Comparison of ENCODE assay signal across 13 cellular contexts in the genomic region with DNA sequence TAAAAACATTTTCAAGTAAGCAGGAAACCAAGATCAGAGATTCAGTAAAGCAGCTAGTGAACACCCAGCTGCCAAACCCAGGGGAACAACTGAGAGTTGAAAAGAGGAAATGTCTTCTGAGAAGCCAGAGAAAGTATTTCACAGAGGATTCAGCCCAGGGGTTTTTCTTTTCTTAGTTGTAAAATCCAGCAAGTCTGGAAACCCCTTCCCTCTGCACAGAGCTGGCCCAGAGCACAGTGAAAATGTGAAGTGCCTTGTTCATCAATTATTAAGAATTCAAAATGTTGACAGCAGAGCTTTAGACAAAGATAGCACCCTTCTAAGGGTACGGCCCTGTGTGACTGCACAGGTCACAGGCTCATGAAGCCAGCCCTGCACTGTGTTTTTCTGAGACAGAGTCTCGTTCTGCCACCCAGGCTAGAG. TPM values are rescaled to one million over a fixed set of nuclear protein-coding genes. Genes with fewer than 3 reads are reported as not detected.
A peak's percentile ranks its signal among the peaks of the same experiment; 100 is the strongest.
DNase-seq lines count a peak whose midpoint lies in the region; ATAC-seq and TF ChIP-seq lines count a peak whose summit lies in the region.
"Had no signal": no experiment of that assay in that cellular context is flagged by ENCODE, and none has a peak within 500 bp of the region (broad histone marks: within the 10 kb centered on the region; RNA-seq: fewer than 3 reads in every experiment).

No MANE protein-coding gene starts in this region.

- POLR2A ChIA-PET in Caco-2 (lab: Charles Lee): no interaction called here

- H3K9me3 Mint-ChIP-seq in activated naive CD8-positive, alpha-beta T cell treated with anti-CD3 and anti-CD28 coated beads, Interleukin-2, amount 50 U/mL, for 24 hours: peaks cover 20% of the 10 kb centered on the region
- H3K9me3 Mint-ChIP-seq in Caco-2 (ENCODE audit: unreplicated experiment): peaks cover 10% of the 10 kb centered on the region

- no peaks in the 10 kb centered on the region for H3K9me3 ChIP-seq in Caco-2
- H3K9me3 ChIP-seq: tibial artery had no signal

- H3K27ac Mint-ChIP-seq in activated naive CD8-positive, alpha-beta T cell treated with anti-CD3 and anti-CD28 coated beads, Interleukin-2, amount 50 U/mL, for 24 hours: peak overlapping the region; percentile 41
- no peak overlapping the region for H3K27ac Mint-ChIP-seq in Caco-2 (ENCODE audit: unreplicated experiment)

- peaks cover 18% of the 10 kb centered on the region for H3K4me1 Mint-ChIP-seq in activated naive CD8-positive, alpha-beta T cell treated with anti-CD3 and anti-CD28 coated beads, Interleukin-2, amount 50 U/mL, for 24 hours
- no peaks in the 10 kb centered on the region for H3K4me1 Mint-ChIP-seq in Caco-2 (ENCODE audit: low read depth, unreplicated experiment)

- H3K36me3 Mint-ChIP-seq in activated naive CD8-positive, alpha-beta T cell treated with anti-CD3 and anti-CD28 coated beads, Interleukin-2, amount 50 U/mL, for 24 hours (ENCODE audit: low read depth): peaks cover 5% of the 10 kb centered on the region
- H3K36me3 Mint-ChIP-seq in Caco-2 (ENCODE audit: insufficient read depth, unreplicated experiment): no peaks in the 10 kb centered on the region

- ATAC-seq in GM21390 (IDR thresholded peaks at IDR 0.05; ENCODE audit: unreplicated experiment): peak; percentile 72
- peak; percentile 70 for ATAC-seq in HG03460 (IDR thresholded peaks at IDR 0.05; ENCODE audit: unreplicated experiment)
- ATAC-seq in activated naive CD8-positive, alpha-beta T cell treated with anti-CD3 and anti-CD28 coated beads, Interleukin-2, amount 50 U/mL, for 24 hours: peak; percentile 49

- intact Hi-C loops in Caco-2 (cut with micrococcal nuclease; ENCODE audit: unreplicated experiment): no loop called here

- no peaks in the 10 kb centered on the region; the same call in none of the 2 replicates for H3K27me3 ChIP-seq in Caco-2 (replicated peaks; ENCODE audit: control insufficient read depth, insufficient read depth, low read length)
- H3K27me3 ChIP-seq: tibial artery had no signal

- no peak overlapping the region for H3K4me3 Mint-ChIP-seq in activated naive CD8-positive, alpha-beta T cell treated with anti-CD3 and anti-CD28 coated beads, Interleukin-2, amount 50 U/mL, for 24 hours
- H3K4me3 Mint-ChIP-seq in Caco-2 (ENCODE audit: unreplicated experiment): no peak overlapping the region

- H3K4me3 ChIP-seq in GM12864 (ENCODE audit: low read depth, low read length) (no peak overlapping the region), Caco-2 (ENCODE audit: low read depth, low read length) (no peak overlapping the region)
- H3K4me3 ChIP-seq: tibial artery had no signal

- DNase-seq in GM12864 (ENCODE audit: low read depth) (peak; percentile 36), Caco-2 (no peak), COLO668 (lab: John Stamatoyannopoulos, UW; ENCODE audit: unreplicated experiment) (no peak), GOT3 (lab: John Stamatoyannopoulos, UW) (no peak)
- no peak for DNase-seq in activated naive CD8-positive, alpha-beta T cell treated with anti-CD3 and anti-CD28 coated beads, Interleukin-2, amount 50 U/mL, for 24 hours
- DNase-seq in stimulated activated CD8-positive, alpha-beta memory T cell treated with anti-CD3 and anti-CD28 coated beads, Interleukin-4, amount 100 ng/mL, for 48 hours: no peak
- DNase-seq: activated CD4-positive, alpha-beta T cell treated with anti-CD3 and anti-CD28 coated beads, Interleukin-2, amount 50 U/mL, for 1 hour; foreskin fibroblast; NK-92 treated with Interleukin-12 subunit alpha and Interleukin-12 subunit beta, amount 100 ng/mL, for 24 hours; tibial artery had no signal

- BruUV-seq in Caco-2 (replicated peaks; lab: Mats Ljungman, UMichigan): no TSS peak

- no peaks in the 10 kb centered on the region for H3K4me1 ChIP-seq in Caco-2
- H3K4me1 ChIP-seq: tibial artery had no signal

- CTCF ChIA-PET in Caco-2 (lab: Charles Lee): no interaction called here

- no peaks in the 10 kb centered on the region for H3K27me3 Mint-ChIP-seq in activated naive CD8-positive, alpha-beta T cell treated with anti-CD3 and anti-CD28 coated beads, Interleukin-2, amount 50 U/mL, for 24 hours
- peaks cover 6% of the 10 kb centered on the region for H3K27me3 Mint-ChIP-seq in Caco-2 (ENCODE audit: insufficient read depth, unreplicated experiment)

- TF ChIP-seq CTCF in GM12864 (IDR thresholded peaks at IDR 0.05; ENCODE audit: low read depth, low read length, missing control alignments): no peak
- no peak for TF ChIP-seq CTCF in Caco-2 (IDR thresholded peaks at IDR 0.05; ENCODE audit: insufficient read depth in 1 of 2, low read depth in 1 of 2, low read length in 1 of 2, severe bottlenecking in 1 of 2, unreplicated experiment in 1 of 2)

- H3K36me3 ChIP-seq in Caco-2 (ENCODE audit: control insufficient read depth, insufficient read depth, low read length): no peaks in the 10 kb centered on the region
- H3K36me3 ChIP-seq: tibial artery had no signal

RNA-seq across cellular contexts. Expression of a gene that starts 28.4 kb away (rescaled TPM):
- 0.05 and 0.19 TPM in 2 replicates for total RNA-seq in Caco-2 (2022)
- total RNA-seq: bronchial epithelial cell had no signal
